ENCODE assay signal across 8 cellular contexts in the genomic region with DNA sequence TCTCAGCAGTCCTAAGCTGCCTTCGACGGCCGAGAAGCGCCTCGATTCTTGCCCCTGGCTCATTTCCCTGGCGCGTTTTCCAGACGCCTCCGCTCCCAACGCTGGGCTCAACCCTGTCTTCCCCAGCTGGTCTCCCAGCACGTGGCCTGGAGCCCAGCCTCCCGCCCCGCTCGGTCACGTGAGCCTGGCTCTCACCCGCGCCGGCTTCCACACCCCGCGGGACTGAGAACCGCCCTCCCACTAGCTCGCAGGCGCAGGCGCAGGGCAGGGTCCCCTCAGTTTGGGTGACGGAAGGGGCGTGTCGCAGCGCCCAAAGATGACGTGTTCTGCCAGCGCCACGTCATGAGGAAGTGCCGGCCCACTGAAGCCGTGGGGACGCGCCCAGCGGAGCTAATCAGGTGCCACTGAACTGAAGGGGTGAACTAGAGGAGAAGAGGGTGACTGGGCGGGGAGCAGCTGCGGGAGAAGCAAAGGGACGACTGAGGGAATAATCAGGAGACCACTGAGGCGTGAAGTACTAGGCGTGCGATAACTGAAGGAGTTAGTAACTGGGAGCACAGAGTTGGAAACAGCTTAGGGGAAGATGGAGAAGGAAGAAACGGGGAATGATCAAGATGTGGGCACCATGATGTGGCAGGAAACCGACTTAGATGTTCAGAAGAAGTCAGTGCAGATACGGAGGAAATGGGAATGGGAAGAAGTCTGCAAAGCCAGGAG. TPM values are rescaled to one million over a fixed set of nuclear protein-coding genes. Genes with fewer than 3 reads are reported as not detected.
DNase-seq lines count a peak whose midpoint lies in the region; ATAC-seq, FAIRE-seq and TF ChIP-seq lines count a peak whose summit lies in the region.

A gene with protein sequence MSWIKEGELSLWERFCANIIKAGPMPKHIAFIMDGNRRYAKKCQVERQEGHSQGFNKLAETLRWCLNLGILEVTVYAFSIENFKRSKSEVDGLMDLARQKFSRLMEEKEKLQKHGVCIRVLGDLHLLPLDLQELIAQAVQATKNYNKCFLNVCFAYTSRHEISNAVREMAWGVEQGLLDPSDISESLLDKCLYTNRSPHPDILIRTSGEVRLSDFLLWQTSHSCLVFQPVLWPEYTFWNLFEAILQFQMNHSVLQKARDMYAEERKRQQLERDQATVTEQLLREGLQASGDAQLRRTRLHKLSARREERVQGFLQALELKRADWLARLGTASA (plus strand): TSS at position 343 of the 717 bp plus-strand sequence. CDS start 625 bp downstream, outside the sequence.

- H3K9ac ChIP-seq in kidney (ENCODE audit: low read length in 2 of 2), result peak within 1 kb of the TSS; percentile 12 to 83

- intact Hi-C loops in kidney (cut with DNase I), result no loop called here

- TF ChIP-seq CTCF in AG10803 (conservative IDR thresholded peaks at IDR 0.05; ENCODE audit: low read length) (no peak), kidney (IDR thresholded peaks at IDR 0.05; ENCODE audit: borderline replicate concordance, extremely low read depth, insufficient read depth) (no peak)

- peaks cover 0 to 7% of the 10 kb centered on the region in 2 donors for H3K4me1 ChIP-seq in kidney (ENCODE audit: control insufficient read depth in 1 of 2, insufficient read depth in 1 of 2, low read depth in 1 of 2, low read length in 2 of 2)

- DNase-seq in AG10803 (ENCODE audit: low read depth), result peak; percentile 97
- DNase-seq in NCI-H460 (ENCODE audit: extremely low read depth, low read depth), result peak; percentile 92
- DNase-seq in activated CD4-positive, CD25-positive, alpha-beta regulatory T cell treated with anti-CD3 and anti-CD28 coated beads, Interleukin-2, amount 50 U/mL, for 72 hours, result peak; percentile 99
- DNase-seq in cerebellar nuclear complex (lab: John Stamatoyannopoulos, UW), result peak; percentile 81 to 95
- peak; percentile 99 for DNase-seq in kidney
- peak; percentile 99 for DNase-seq in stimulated activated CD4-positive, alpha-beta T cell treated with anti-CD3 and anti-CD28 coated beads, Interleukin-15, amount 100 ng/mL, for 24 hours

- ATAC-seq in GM19043 (IDR thresholded peaks at IDR 0.05; ENCODE audit: low read depth, unreplicated experiment) (peak; percentile 94), HG03378 (IDR thresholded peaks at IDR 0.05; ENCODE audit: unreplicated experiment) (peak; percentile 88)

- peaks cover 2 to 4% of the 10 kb centered on the region in 2 donors for H3K36me3 ChIP-seq in kidney (ENCODE audit: control insufficient read depth in 1 of 2, insufficient read depth in 2 of 2, low read length in 2 of 2)

- peak within 1 kb of the TSS; percentile 51 to 74 for H3K27ac ChIP-seq in kidney (ENCODE audit: low read depth in 2 of 2, low read length in 2 of 2)

- peak within 1 kb of the TSS; percentile 65 for H3K4me3 ChIP-seq in AG10803 (ENCODE audit: low read length)
- peak within 1 kb of the TSS; percentile 91 to 92 for H3K4me3 ChIP-seq in kidney (ENCODE audit: low read length in 2 of 2)

- no peaks in the 10 kb centered on the region for H3K9me3 ChIP-seq in kidney (ENCODE audit: control insufficient read depth in 1 of 2, low read length in 2 of 2)

- no peak for FAIRE-seq in kidney (lab: Jason Lieb, UNC)

RNA-seq across cellular contexts. Expression of the gene that starts here (rescaled TPM):
- total RNA-seq in NCI-H460 (2014; rRNA removed; shearing (Covaris generic)), result 20.3 and 24.9 TPM in 2 replicates
- 14.8 and 29.6 TPM in 2 replicates for polyA plus RNA-seq in NCI-H460 (2014; cell fraction: nucleus; rRNA removed)
- 53.4 TPM for total RNA-seq in kidney
- polyA plus RNA-seq in kidney (ENCODE audit: insufficient read depth, low read depth, low replicate concordance), result 41.8 TPM

Comparison
In these comparisons a context has a peak if more than half of its experiments do, and no peak if none do; other contexts are left out.
1. Peak in every context shown above with its lines: DNase-seq, ATAC-seq, H3K4me3 ChIP-seq and H3K27ac ChIP-seq.